ENCODE assay signal across 2 cellular contexts in the genomic region with DNA sequence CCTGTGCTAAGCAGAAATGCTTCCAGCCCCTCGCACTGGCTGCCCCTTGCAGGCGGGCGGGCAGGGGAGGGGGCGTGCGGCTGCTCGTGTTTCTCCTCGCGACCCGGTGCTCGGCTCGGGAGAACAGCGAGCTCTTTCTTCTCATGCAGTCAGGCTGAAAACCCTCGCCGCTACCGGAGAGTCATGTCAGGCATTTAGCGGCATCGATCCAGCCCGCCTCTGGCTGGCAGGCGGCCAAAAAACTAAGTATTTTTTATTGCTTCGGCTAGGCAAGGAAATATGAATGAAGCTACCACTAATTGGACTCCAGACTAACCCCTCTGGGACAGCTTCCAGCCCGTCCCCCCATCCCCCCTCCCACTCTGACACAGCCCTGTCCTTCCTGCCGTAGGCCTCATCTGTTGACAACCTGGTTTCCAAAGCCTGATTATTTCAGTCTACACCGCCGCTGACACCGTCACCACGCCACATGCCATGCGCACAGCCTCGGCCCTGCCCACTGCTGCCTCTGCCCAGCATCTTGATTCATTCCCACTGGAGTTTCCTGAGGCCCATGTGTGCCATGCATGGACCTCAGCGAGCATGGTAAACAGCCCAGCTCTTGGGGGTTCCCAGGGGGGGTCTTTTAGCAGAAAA.
TF ChIP-seq lines count a peak whose summit lies in the region.

No MANE protein-coding gene starts in this region.

TF ChIP-seq in IMR-90, 13 proteins besides CTCF, POLR2A, EP300 and RAD21:
- no peak for TF ChIP-seq RCOR1 (IDR thresholded peaks at IDR 0.05; ENCODE audit: insufficient replicate concordance, low read length)
- no peak for TF ChIP-seq MAFK (IDR thresholded peaks at IDR 0.05; ENCODE audit: low read depth, low read length)
- TF ChIP-seq CEBPB (IDR thresholded peaks at IDR 0.05; ENCODE audit: low read depth, low read length), result no peak
- TF ChIP-seq MXI1 (IDR thresholded peaks at IDR 0.05; ENCODE audit: borderline replicate concordance, low read depth, low read length), result peak; percentile 87
- TF ChIP-seq, protein P1, sequence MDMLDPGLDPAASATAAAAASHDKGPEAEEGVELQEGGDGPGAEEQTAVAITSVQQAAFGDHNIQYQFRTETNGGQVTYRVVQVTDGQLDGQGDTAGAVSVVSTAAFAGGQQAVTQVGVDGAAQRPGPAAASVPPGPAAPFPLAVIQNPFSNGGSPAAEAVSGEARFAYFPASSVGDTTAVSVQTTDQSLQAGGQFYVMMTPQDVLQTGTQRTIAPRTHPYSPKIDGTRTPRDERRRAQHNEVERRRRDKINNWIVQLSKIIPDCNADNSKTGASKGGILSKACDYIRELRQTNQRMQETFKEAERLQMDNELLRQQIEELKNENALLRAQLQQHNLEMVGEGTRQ (IDR thresholded peaks at IDR 0.05; ENCODE audit: low read depth, low read length), result no peak

TF ChIP-seq in SK-N-SH, 30 proteins besides CTCF, POLR2A, EP300 and RAD21:
- no peak for TF ChIP-seq ELF1 (IDR thresholded peaks at IDR 0.05)
- TF ChIP-seq CHD2 (IDR thresholded peaks at IDR 0.05; ENCODE audit: low read length, partially characterized antibody), result peak; percentile 73
- TF ChIP-seq, protein P2, sequence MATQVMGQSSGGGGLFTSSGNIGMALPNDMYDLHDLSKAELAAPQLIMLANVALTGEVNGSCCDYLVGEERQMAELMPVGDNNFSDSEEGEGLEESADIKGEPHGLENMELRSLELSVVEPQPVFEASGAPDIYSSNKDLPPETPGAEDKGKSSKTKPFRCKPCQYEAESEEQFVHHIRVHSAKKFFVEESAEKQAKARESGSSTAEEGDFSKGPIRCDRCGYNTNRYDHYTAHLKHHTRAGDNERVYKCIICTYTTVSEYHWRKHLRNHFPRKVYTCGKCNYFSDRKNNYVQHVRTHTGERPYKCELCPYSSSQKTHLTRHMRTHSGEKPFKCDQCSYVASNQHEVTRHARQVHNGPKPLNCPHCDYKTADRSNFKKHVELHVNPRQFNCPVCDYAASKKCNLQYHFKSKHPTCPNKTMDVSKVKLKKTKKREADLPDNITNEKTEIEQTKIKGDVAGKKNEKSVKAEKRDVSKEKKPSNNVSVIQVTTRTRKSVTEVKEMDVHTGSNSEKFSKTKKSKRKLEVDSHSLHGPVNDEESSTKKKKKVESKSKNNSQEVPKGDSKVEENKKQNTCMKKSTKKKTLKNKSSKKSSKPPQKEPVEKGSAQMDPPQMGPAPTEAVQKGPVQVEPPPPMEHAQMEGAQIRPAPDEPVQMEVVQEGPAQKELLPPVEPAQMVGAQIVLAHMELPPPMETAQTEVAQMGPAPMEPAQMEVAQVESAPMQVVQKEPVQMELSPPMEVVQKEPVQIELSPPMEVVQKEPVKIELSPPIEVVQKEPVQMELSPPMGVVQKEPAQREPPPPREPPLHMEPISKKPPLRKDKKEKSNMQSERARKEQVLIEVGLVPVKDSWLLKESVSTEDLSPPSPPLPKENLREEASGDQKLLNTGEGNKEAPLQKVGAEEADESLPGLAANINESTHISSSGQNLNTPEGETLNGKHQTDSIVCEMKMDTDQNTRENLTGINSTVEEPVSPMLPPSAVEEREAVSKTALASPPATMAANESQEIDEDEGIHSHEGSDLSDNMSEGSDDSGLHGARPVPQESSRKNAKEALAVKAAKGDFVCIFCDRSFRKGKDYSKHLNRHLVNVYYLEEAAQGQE (IDR thresholded peaks at IDR 0.05; ENCODE audit: low read depth, low read length), result no peak
- TF ChIP-seq NFIC (IDR thresholded peaks at IDR 0.05; ENCODE audit: borderline replicate concordance), result peak; percentile 99
- TF ChIP-seq SIN3A (IDR thresholded peaks at IDR 0.05; ENCODE audit: borderline replicate concordance, low read depth, low read length), result peak; percentile 79; the same call in 1 of the 2 replicates
- peak; percentile 95 for TF ChIP-seq MXI1 (IDR thresholded peaks at IDR 0.05; ENCODE audit: low read depth, low read length)
- TF ChIP-seq POLR2AphosphoS5 (IDR thresholded peaks at IDR 0.05; ENCODE audit: low read depth, low read length), result no peak
- peak; percentile 49; the same call in 1 of the 2 replicates for TF ChIP-seq TEAD4 (IDR thresholded peaks at IDR 0.05; ENCODE audit: borderline replicate concordance, insufficient read depth)
- peak; percentile 88 for TF ChIP-seq TCF12 (IDR thresholded peaks at IDR 0.05)
- TF ChIP-seq, protein P3, sequence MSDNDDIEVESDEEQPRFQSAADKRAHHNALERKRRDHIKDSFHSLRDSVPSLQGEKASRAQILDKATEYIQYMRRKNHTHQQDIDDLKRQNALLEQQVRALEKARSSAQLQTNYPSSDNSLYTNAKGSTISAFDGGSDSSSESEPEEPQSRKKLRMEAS (IDR thresholded peaks at IDR 0.05; ENCODE audit: low read depth), result peak; percentile 91
- TF ChIP-seq TAF1 (IDR thresholded peaks at IDR 0.05; ENCODE audit: borderline replicate concordance, low read depth, low read length), result peak; percentile 16; the same call in 1 of the 2 replicates
- no peak for TF ChIP-seq JUND (IDR thresholded peaks at IDR 0.05)
- TF ChIP-seq YY1 (IDR thresholded peaks at IDR 0.05; ENCODE audit: low read depth), result 0 out of 2 replicates have a peak, but pooled peaks have one; percentile 5
- TF ChIP-seq, protein P4, sequence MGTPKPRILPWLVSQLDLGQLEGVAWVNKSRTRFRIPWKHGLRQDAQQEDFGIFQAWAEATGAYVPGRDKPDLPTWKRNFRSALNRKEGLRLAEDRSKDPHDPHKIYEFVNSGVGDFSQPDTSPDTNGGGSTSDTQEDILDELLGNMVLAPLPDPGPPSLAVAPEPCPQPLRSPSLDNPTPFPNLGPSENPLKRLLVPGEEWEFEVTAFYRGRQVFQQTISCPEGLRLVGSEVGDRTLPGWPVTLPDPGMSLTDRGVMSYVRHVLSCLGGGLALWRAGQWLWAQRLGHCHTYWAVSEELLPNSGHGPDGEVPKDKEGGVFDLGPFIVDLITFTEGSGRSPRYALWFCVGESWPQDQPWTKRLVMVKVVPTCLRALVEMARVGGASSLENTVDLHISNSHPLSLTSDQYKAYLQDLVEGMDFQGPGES (IDR thresholded peaks at IDR 0.05; ENCODE audit: low read depth, low read length), result no peak
- TF ChIP-seq SMC3 (IDR thresholded peaks at IDR 0.05; ENCODE audit: low read depth, low read length), result no peak
- TF ChIP-seq FOXJ3 (CRISPR knock-in tag; IDR thresholded peaks at IDR 0.05), result peak; percentile 66
- TF ChIP-seq, protein P5, sequence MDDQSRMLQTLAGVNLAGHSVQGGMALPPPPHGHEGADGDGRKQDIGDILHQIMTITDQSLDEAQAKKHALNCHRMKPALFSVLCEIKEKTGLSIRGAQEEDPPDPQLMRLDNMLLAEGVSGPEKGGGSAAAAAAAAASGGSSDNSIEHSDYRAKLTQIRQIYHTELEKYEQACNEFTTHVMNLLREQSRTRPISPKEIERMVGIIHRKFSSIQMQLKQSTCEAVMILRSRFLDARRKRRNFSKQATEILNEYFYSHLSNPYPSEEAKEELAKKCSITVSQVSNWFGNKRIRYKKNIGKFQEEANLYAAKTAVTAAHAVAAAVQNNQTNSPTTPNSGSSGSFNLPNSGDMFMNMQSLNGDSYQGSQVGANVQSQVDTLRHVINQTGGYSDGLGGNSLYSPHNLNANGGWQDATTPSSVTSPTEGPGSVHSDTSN (IDR thresholded peaks at IDR 0.05), result peak; percentile 80
- TF ChIP-seq, protein P6, sequence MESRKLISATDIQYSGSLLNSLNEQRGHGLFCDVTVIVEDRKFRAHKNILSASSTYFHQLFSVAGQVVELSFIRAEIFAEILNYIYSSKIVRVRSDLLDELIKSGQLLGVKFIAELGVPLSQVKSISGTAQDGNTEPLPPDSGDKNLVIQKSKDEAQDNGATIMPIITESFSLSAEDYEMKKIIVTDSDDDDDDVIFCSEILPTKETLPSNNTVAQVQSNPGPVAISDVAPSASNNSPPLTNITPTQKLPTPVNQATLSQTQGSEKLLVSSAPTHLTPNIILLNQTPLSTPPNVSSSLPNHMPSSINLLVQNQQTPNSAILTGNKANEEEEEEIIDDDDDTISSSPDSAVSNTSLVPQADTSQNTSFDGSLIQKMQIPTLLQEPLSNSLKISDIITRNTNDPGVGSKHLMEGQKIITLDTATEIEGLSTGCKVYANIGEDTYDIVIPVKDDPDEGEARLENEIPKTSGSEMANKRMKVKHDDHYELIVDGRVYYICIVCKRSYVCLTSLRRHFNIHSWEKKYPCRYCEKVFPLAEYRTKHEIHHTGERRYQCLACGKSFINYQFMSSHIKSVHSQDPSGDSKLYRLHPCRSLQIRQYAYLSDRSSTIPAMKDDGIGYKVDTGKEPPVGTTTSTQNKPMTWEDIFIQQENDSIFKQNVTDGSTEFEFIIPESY (IDR thresholded peaks at IDR 0.05; ENCODE audit: borderline replicate concordance, low read depth), result peak; percentile 55; the same call in 1 of the 2 replicates
- TF ChIP-seq GATA2 (CRISPR knock-in tag; IDR thresholded peaks at IDR 0.05), result no peak; the same call in none of the 2 replicates
- peak; percentile 56 for TF ChIP-seq NRF1 (IDR thresholded peaks at IDR 0.05; ENCODE audit: low read depth, low read length)
- no peak for TF ChIP-seq RFX5 (IDR thresholded peaks at IDR 0.05; ENCODE audit: low read length)
- TF ChIP-seq RCOR1 (IDR thresholded peaks at IDR 0.05; ENCODE audit: low read length), result 0 out of 2 replicates have a peak, but pooled peaks have one; percentile 49
- TF ChIP-seq, protein P1 (IDR thresholded peaks at IDR 0.05; ENCODE audit: borderline replicate concordance, low read depth, low read length), result no peak
TF ChIP-seq in SK-N-SH: peak in this region for 14.
